ENCODE assay signal across 17 cellular contexts in the genomic region with DNA sequence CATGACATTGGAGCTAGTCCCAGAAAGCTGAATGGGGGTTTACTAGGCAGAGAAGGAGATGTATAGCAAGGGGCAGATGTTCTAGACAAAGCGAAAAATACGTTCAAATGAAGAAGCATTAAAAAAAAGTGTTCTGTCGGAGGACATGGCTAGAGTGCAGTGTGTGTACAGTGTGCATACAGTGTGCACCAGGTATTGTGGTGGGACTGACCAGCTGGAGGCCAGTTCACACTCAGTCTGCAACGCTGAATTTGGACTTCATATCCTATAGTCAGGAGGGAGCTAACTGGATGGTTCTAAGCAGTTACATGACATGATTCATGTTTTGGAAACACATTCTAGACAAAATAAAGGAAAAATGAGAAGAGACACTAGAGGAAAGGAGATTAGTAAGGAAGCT. TPM values are rescaled to one million over a fixed set of nuclear protein-coding genes. Genes with fewer than 3 reads are reported as not detected.
DNase-seq lines count a peak whose midpoint lies in the region; ATAC-seq, FAIRE-seq and TF ChIP-seq lines count a peak whose summit lies in the region.
"Had no signal": no experiment of that assay in that cellular context is flagged by ENCODE, and none has a peak within 500 bp of the region (broad histone marks: within the 10 kb centered on the region; RNA-seq: fewer than 3 reads in every experiment).

No MANE protein-coding gene starts in this region.

- H3K4ac ChIP-seq in IMR-90 (ENCODE audit: low read depth, low read length) (peak overlapping the region; percentile 19), mesenchymal stem cell (ENCODE audit: low read depth in 1 of 2, low read length in 2 of 2) (no peak overlapping the region)

- H3K27me3 ChIP-seq in IMR-90 (ENCODE audit: control insufficient read depth, insufficient read depth, low read length) (no peaks in the 10 kb centered on the region), bronchial epithelial cell (ENCODE audit: control insufficient read depth, insufficient read depth, low read length) (no peaks in the 10 kb centered on the region), pancreas (no peaks in the 10 kb centered on the region), mesenchymal stem cell (ENCODE audit: control insufficient read depth in 1 of 2, insufficient read depth in 1 of 2, low read length in 2 of 2) (no peaks in the 10 kb centered on the region)
- H3K27me3 ChIP-seq: BLaER1 treated with 17β-estradiol and CSF1 and Interleukin-3, amounts not matched to agents 10 nM and 100 nM; SJSA1 had no signal

- TF ChIP-seq RAD21 in IMR-90 (IDR thresholded peaks at IDR 0.05; ENCODE audit: low read length), result no peak

- H2AFZ ChIP-seq in IMR-90 (replicated peaks; ENCODE audit: low read length, poor library complexity) (no peak overlapping the region), mesenchymal stem cell (ENCODE audit: low read depth, low read length) (no peak overlapping the region)

- peaks cover 4% of the 10 kb centered on the region in 2 donors for H3K36me3 Mint-ChIP-seq in activated T-cell treated with anti-CD3 and anti-CD28 coated beads, Interleukin-2, amount 50 U/mL, for 72 hours (ENCODE audit: insufficient read depth in 2 of 2)
- H3K36me3 Mint-ChIP-seq in activated T-cell treated with anti-CD3 and anti-CD28 coated beads, Interleukin-2, amount 50 U/mL, for 24 hours (ENCODE audit: low read depth), result peaks cover 40% of the 10 kb centered on the region

- intact Hi-C loops in IMR-90 (cut with micrococcal nuclease) (loop anchor here (10.0 kb wide), 1 partner anchor 605 kb away; a partner anchor contains a TSS), pancreas (cut with DNase I) (no loop called here)

- H3K9ac ChIP-seq in IMR-90 (ENCODE audit: low read depth, low read length), result no peak overlapping the region
- no peak overlapping the region for H3K9ac ChIP-seq in mesenchymal stem cell (ENCODE audit: low read length)
- H3K9ac ChIP-seq: BLaER1 treated with 17β-estradiol and CSF1 and Interleukin-3, amounts not matched to agents 10 nM and 100 nM had no signal

- dilution Hi-C loops in IMR-90 (cut with HindIII; ENCODE audit: low sequenced_read_pairs, unreplicated experiment), result no loop called here

- H2BK120ac ChIP-seq in IMR-90 (ENCODE audit: low read depth, low read length) (peak overlapping the region; percentile 9; the same call in 1 of the 2 replicates), mesenchymal stem cell (ENCODE audit: low read depth, low read length) (no peak overlapping the region)

- H3K27ac ChIP-seq in IMR-90 (ENCODE audit: insufficient read depth, low read length) (no peak overlapping the region), pancreas (no peak overlapping the region), mesenchymal stem cell (ENCODE audit: low read length, poor library complexity, severe bottlenecking) (no peak overlapping the region), substantia nigra (ENCODE audit: low read depth, low read length, poor library complexity, severe bottlenecking) (no peak overlapping the region)
- H3K27ac ChIP-seq: BLaER1 treated with 17β-estradiol and CSF1 and Interleukin-3, amounts not matched to agents 10 nM and 100 nM; SJSA1 had no signal

- H2AK9ac ChIP-seq in IMR-90 (replicated peaks; ENCODE audit: low read depth, low read length, poor library complexity), result no peak overlapping the region

- no peak for TF ChIP-seq POLR2A in IMR-90 (IDR thresholded peaks at IDR 0.05; ENCODE audit: low read depth, low read length)

- H2BK15ac ChIP-seq in IMR-90 (ENCODE audit: low read depth, low read length) (no peak overlapping the region), mesenchymal stem cell (ENCODE audit: low read depth, poor library complexity, severe bottlenecking) (no peak overlapping the region)

- H3K18ac ChIP-seq in IMR-90 (ENCODE audit: low read depth, low read length) (0 out of 2 replicates have a peak overlapping the region, but pooled peaks have one; percentile 2), mesenchymal stem cell (ENCODE audit: low read depth in 1 of 2, low read length in 2 of 2) (no peak overlapping the region)

- in situ Hi-C loops in IMR-90 (cut with MboI; ENCODE audit: low sequenced_read_pairs), result no loop called here

- no peak overlapping the region for H2BK12ac ChIP-seq in mesenchymal stem cell (ENCODE audit: low read length in 2 of 2)

- peaks cover 6% of the 10 kb centered on the region for H3K4me1 Mint-ChIP-seq in activated T-cell treated with anti-CD3 and anti-CD28 coated beads, Interleukin-2, amount 50 U/mL, for 72 hours (ENCODE audit: low read depth)
- H3K4me1 Mint-ChIP-seq in activated T-cell treated with anti-CD3 and anti-CD28 coated beads, Interleukin-2, amount 50 U/mL, for 24 hours (ENCODE audit: low read depth), result peaks cover 25% of the 10 kb centered on the region

- H3K9me3 Mint-ChIP-seq in activated T-cell treated with anti-CD3 and anti-CD28 coated beads, Interleukin-2, amount 50 U/mL, for 72 hours, result no peaks in the 10 kb centered on the region
- H3K9me3 Mint-ChIP-seq in activated T-cell treated with anti-CD3 and anti-CD28 coated beads, Interleukin-2, amount 50 U/mL, for 24 hours, result no peaks in the 10 kb centered on the region

- peak overlapping the region; percentile 8; the same call in 1 of the 2 replicates for H3K23ac ChIP-seq in IMR-90 (ENCODE audit: low read depth, low read length)
- H3K23ac ChIP-seq in mesenchymal stem cell (ENCODE audit: low read length in 2 of 2), result no peak overlapping the region

- H3K27me3 Mint-ChIP-seq in activated T-cell treated with anti-CD3 and anti-CD28 coated beads, Interleukin-2, amount 50 U/mL, for 72 hours (ENCODE audit: low read depth), result no peaks in the 10 kb centered on the region
- H3K27me3 Mint-ChIP-seq in activated T-cell treated with anti-CD3 and anti-CD28 coated beads, Interleukin-2, amount 50 U/mL, for 24 hours, result no peaks in the 10 kb centered on the region

- H2AK5ac ChIP-seq in IMR-90 (ENCODE audit: low read depth, low read length) (peak overlapping the region; percentile 57), mesenchymal stem cell (ENCODE audit: low read length, severe bottlenecking) (no peak overlapping the region)

- peak overlapping the region; percentile 6; the same call in 1 of the 2 replicates for H4K5ac ChIP-seq in IMR-90 (ENCODE audit: low read depth, low read length)

- H3K4me2 ChIP-seq in IMR-90 (ENCODE audit: low read depth, low read length) (no peak overlapping the region), mesenchymal stem cell (ENCODE audit: low read length, poor library complexity, severe bottlenecking) (no peak overlapping the region)
- H3K4me2 ChIP-seq: BLaER1 treated with 17β-estradiol and CSF1 and Interleukin-3, amounts not matched to agents 10 nM and 100 nM had no signal

- no peak overlapping the region for H3K56ac ChIP-seq in IMR-90 (ENCODE audit: extremely low read depth, insufficient read depth, low read length)

- H3K36me3 ChIP-seq in IMR-90 (ENCODE audit: control insufficient read depth, insufficient read depth, low read length) (no peaks in the 10 kb centered on the region; the same call in 1 of the 2 replicates), bronchial epithelial cell (ENCODE audit: control insufficient read depth, insufficient read depth, low read length) (no peaks in the 10 kb centered on the region), pancreas (no peaks in the 10 kb centered on the region), mesenchymal stem cell (ENCODE audit: control insufficient read depth in 1 of 2, insufficient read depth in 2 of 2, low read depth in 1 of 2, low read length in 2 of 2) (peaks cover 0 to 3% of the 10 kb centered on the region in 2 experiments)

- H4K91ac ChIP-seq in IMR-90 (ENCODE audit: insufficient read depth, low read depth, low read length), result peak overlapping the region; percentile 44; the same call in 1 of the 2 replicates
- no peak overlapping the region for H4K91ac ChIP-seq in mesenchymal stem cell (ENCODE audit: low read length)

- POLR2A ChIA-PET in IMR-90 (lab: Charles Lee; ENCODE audit: unreplicated experiment), result interaction anchor here (0.6 kb wide), 1 partner anchor 12 kb away, joined by 5 read pairs; no protein-coding TSS in a partner anchor

- no peak overlapping the region for H3K4me3 Mint-ChIP-seq in activated T-cell treated with anti-CD3 and anti-CD28 coated beads, Interleukin-2, amount 50 U/mL, for 72 hours
- H3K4me3 Mint-ChIP-seq in activated T-cell treated with anti-CD3 and anti-CD28 coated beads, Interleukin-2, amount 50 U/mL, for 24 hours, result no peak overlapping the region

- TF ChIP-seq CTCF in IMR-90 (conservative IDR thresholded peaks at IDR 0.05; ENCODE audit: low read depth, low read length), result no peak
- TF ChIP-seq CTCF in bronchial epithelial cell (IDR thresholded peaks at IDR 0.05; ENCODE audit: insufficient read depth, low read length, severe bottlenecking), result no peak
- TF ChIP-seq CTCF in pancreas (IDR thresholded peaks at IDR 0.05), result no peak

- WGBS in IMR-90 (ENCODE audit: extremely low coverage in 2 of 2, insufficient read length in 1 of 2), 2 experiments, result 50% methylated on average over 1 of the region's 4 CpGs; no CpG with 5 or more reads in 1 of the 2 experiments
- 63 to 73% methylated on average over 4 of the region's 4 CpGs for WGBS in pancreas, 2 donors
- 96% methylated on average over 4 of the region's 4 CpGs for WGBS in mesenchymal stem cell

- H3K79me1 ChIP-seq in IMR-90 (ENCODE audit: low read depth in 1 of 2, low read length in 2 of 2) (peaks cover 19 to 25% of the 10 kb centered on the region in 2 experiments; a peak in 3 of 4 replicates), mesenchymal stem cell (replicated peaks; ENCODE audit: low read length, poor library complexity, severe bottlenecking) (peaks cover 8% of the 10 kb centered on the region)

- CTCF ChIA-PET in IMR-90 (lab: Yijun Ruan, JAX), result interaction anchor here (1.1 to 1.3 kb wide), 2 partner anchors 9 to 16 kb away, joined by 3 to 4 read pairs; no protein-coding TSS in a partner anchor

- H3K9me3 ChIP-seq in IMR-90 (ENCODE audit: control insufficient read depth, insufficient read depth, low read length) (no peaks in the 10 kb centered on the region), pancreas (no peaks in the 10 kb centered on the region), mesenchymal stem cell (ENCODE audit: control insufficient read depth, low read length) (no peaks in the 10 kb centered on the region)
- H3K9me3 ChIP-seq: BLaER1 treated with 17β-estradiol and CSF1 and Interleukin-3, amounts not matched to agents 10 nM and 100 nM; SJSA1 had no signal

- DNase-seq in activated T-cell treated with anti-CD3 and anti-CD28 coated beads, Interleukin-2, amount 50 U/mL, for 72 hours, result no peak
- no peak for DNase-seq in activated T-cell treated with anti-CD3 and anti-CD28 coated beads, Interleukin-2, amount 50 U/mL, for 24 hours
- DNase-seq in IMR-90 (no peak), bronchial epithelial cell (ENCODE audit: low read depth) (no peak), pancreas (no peak), mesenchymal stem cell (no peak), substantia nigra (lab: John Stamatoyannopoulos, UW) (no peak)
- DNase-seq: 8988T, Kasumi-1, NCI-H1694, NCI-H2081, NCI-H2171 treated with DMSO at 0.1 percent for 48 hours, NCI-H526 had no signal

- peaks cover 3% of the 10 kb centered on the region for H3K9me1 ChIP-seq in IMR-90 (ENCODE audit: insufficient read depth, low read length)

- no peaks in the 10 kb centered on the region for H4K20me1 ChIP-seq in IMR-90 (ENCODE audit: insufficient read depth, low read length)

- H3K27ac Mint-ChIP-seq in activated T-cell treated with anti-CD3 and anti-CD28 coated beads, Interleukin-2, amount 50 U/mL, for 72 hours, result peak overlapping the region; percentile 69
- no peak overlapping the region for H3K27ac Mint-ChIP-seq in activated T-cell treated with anti-CD3 and anti-CD28 coated beads, Interleukin-2, amount 50 U/mL, for 24 hours

- no peak overlapping the region for H3K14ac ChIP-seq in IMR-90 (replicated peaks; ENCODE audit: low read depth, low read length)
- no peak overlapping the region for H3K14ac ChIP-seq in mesenchymal stem cell (ENCODE audit: low read length in 2 of 2)

- H3K4me1 ChIP-seq in IMR-90 (ENCODE audit: control insufficient read depth, insufficient read depth, low read length) (peaks cover 21% of the 10 kb centered on the region), pancreas (peaks cover 0 to 6% (median 4%) of the 10 kb centered on the region in 3 donors), mesenchymal stem cell (ENCODE audit: control insufficient read depth, insufficient read depth, low read depth, low read length) (peaks cover 2% of the 10 kb centered on the region)

- H2BK5ac ChIP-seq in IMR-90 (ENCODE audit: low read depth, low read length, poor library complexity, severe bottlenecking) (no peak overlapping the region), mesenchymal stem cell (ENCODE audit: low read depth, low read length, poor library complexity, severe bottlenecking) (no peak overlapping the region)

- H2BK20ac ChIP-seq in IMR-90 (ENCODE audit: low read depth, low read length), result peak overlapping the region; percentile 35; the same call in 1 of the 2 replicates

- FAIRE-seq in bronchial epithelial cell (lab: Jason Lieb, UNC) (peak; percentile 47), pancreas (lab: Jason Lieb, UNC) (no peak)

- H4K8ac ChIP-seq in IMR-90 (ENCODE audit: low read depth in 2 of 2, low read length in 2 of 2) (peak overlapping the region in 1 of 2 experiments; percentile 83; a peak in 2 of 4 replicates), mesenchymal stem cell (ENCODE audit: low read length) (no peak overlapping the region)

- peak; percentile 16 to 24 for ATAC-seq in activated T-cell treated with anti-CD3 and anti-CD28 coated beads, Interleukin-2, amount 50 U/mL, for 72 hours (replicated peaks in 1 of 2)
- ATAC-seq in IMR-90 (ENCODE audit: low read depth) (no peak), pancreas (peak in 3 of 4 donors; percentile 8 to 25 (median 21)), HG03457 (IDR thresholded peaks at IDR 0.05; ENCODE audit: unreplicated experiment) (no peak)
- ATAC-seq: Right ventricle myocardium inferior had no signal

- no peak overlapping the region for H3K4me3 ChIP-seq in IMR-90 (ENCODE audit: insufficient read depth, low read depth, low read length)
- H3K4me3 ChIP-seq in bronchial epithelial cell (ENCODE audit: low read depth, low read length), result no peak overlapping the region
- H3K4me3 ChIP-seq in pancreas, result no peak overlapping the region
- H3K4me3 ChIP-seq in mesenchymal stem cell (ENCODE audit: insufficient read depth in 1 of 2, low read depth in 1 of 2, low read length in 2 of 2), result no peak overlapping the region
- H3K4me3 ChIP-seq: BLaER1 treated with 17β-estradiol and CSF1 and Interleukin-3, amounts not matched to agents 10 nM and 100 nM; SJSA1 had no signal

- no TSS peak for BruUV-seq in IMR-90 (replicated peaks; lab: Mats Ljungman, UMichigan)

RNA-seq across cellular contexts. Expression of a gene that starts 8.8 kb away (rescaled TPM):
- 10 to 100 TPM; 25.7 to 34.5 TPM for total RNA-seq in activated T-cell treated with anti-CD3 and anti-CD28 coated beads, Interleukin-2, amount 50 U/mL, for 72 hours
- total RNA-seq in IMR-90 (2012; rRNA removed), result 17.4 and 21.7 TPM in 2 replicates
- polyA plus RNA-seq in IMR-90 (2012; rRNA removed), result 14.4 and 19.9 TPM in 2 replicates
- 1.6 and 2.9 TPM in 2 replicates for polyA plus RNA-seq in IMR-90 (2012; cell fraction: cytosol; rRNA removed)
- polyA plus RNA-seq in IMR-90 (2012; cell fraction: nucleus; rRNA removed; ENCODE audit: low replicate concordance), result 2.9 and 37.6 TPM in 2 replicates
- total RNA-seq in bronchial epithelial cell, result 11.6 and 25.0 TPM in 2 replicates
- 10 to 100 TPM in 1 of 6 donors, 1 to 10 TPM in 5; 4.2 to 12.4 (median 6.8) TPM for total RNA-seq in pancreas
- polyA plus RNA-seq in pancreas, result 10 to 100 TPM; 15.0 to 21.1 TPM
- 42.1 TPM for polyA plus RNA-seq in mesenchymal stem cell (2013, experiment 1 of 2)
- 44.6 TPM for polyA plus RNA-seq in mesenchymal stem cell (2013, experiment 2 of 2)

RNA-seq across cellular contexts. Expression of a gene that starts 9.3 kb away (rescaled TPM):
- total RNA-seq in activated T-cell treated with anti-CD3 and anti-CD28 coated beads, Interleukin-2, amount 50 U/mL, for 72 hours, result 10 to 100 TPM; 66.1 to 71.3 TPM
- total RNA-seq in IMR-90 (2012; rRNA removed) (47.5 TPM in 2 replicates), bronchial epithelial cell (30.3 and 52.9 TPM in 2 replicates), pancreas (10 to 100 TPM; 22.2 to 39.8 (median 26.4) TPM)
- polyA plus RNA-seq in IMR-90 (2012; rRNA removed) (10.8 and 13.4 TPM in 2 replicates), pancreas (10 to 100 TPM in 1 of 2 donors, 1 to 10 TPM in 1; 8.4 to 14.3 TPM)
- 2.1 and 3.7 TPM in 2 replicates for polyA plus RNA-seq in IMR-90 (2012; cell fraction: cytosol; rRNA removed)
- 0.90 and 10.5 TPM in 2 replicates for polyA plus RNA-seq in IMR-90 (2012; cell fraction: nucleus; rRNA removed; ENCODE audit: low replicate concordance)
- polyA plus RNA-seq in mesenchymal stem cell (2013, experiment 1 of 2), result 35.4 TPM
- 37.1 TPM for polyA plus RNA-seq in mesenchymal stem cell (2013, experiment 2 of 2)

RNA-seq across cellular contexts. Expression of a gene that starts 38.4 kb away (rescaled TPM):
- total RNA-seq in activated T-cell treated with anti-CD3 and anti-CD28 coated beads, Interleukin-2, amount 50 U/mL, for 72 hours, result 100 to 1,000 TPM; 340 to 386 TPM
- total RNA-seq in IMR-90 (2012; rRNA removed) (10.9 and 46.9 TPM in 2 replicates), bronchial epithelial cell (77.9 and 136 TPM in 2 replicates), pancreas (100 to 1,000 TPM; 323 to 679 (median 523) TPM)
- polyA plus RNA-seq in IMR-90 (2012; rRNA removed) (42.7 and 49.7 TPM in 2 replicates), pancreas (100 to 1,000 TPM; 283 to 352 TPM)
- 4.3 and 6.9 TPM in 2 replicates for polyA plus RNA-seq in IMR-90 (2012; cell fraction: cytosol; rRNA removed)
- 1.7 and 24.9 TPM in 2 replicates for polyA plus RNA-seq in IMR-90 (2012; cell fraction: nucleus; rRNA removed; ENCODE audit: low replicate concordance)
- 35.1 TPM for polyA plus RNA-seq in mesenchymal stem cell (2013, experiment 1 of 2)
- polyA plus RNA-seq in mesenchymal stem cell (2013, experiment 2 of 2), result 36.7 TPM

Comparison
In these comparisons a context has a peak if more than half of its experiments do, and no peak if none do; other contexts are left out.
1. ATAC-seq: peak in activated T-cell treated with anti-CD3 and anti-CD28 coated beads, Interleukin-2, amount 50 U/mL, for 72 hours (2 of 2) and pancreas (3 of 4); none in IMR-90 (single experiment) and HG03457 (single experiment).